In the genomic region with DNA sequence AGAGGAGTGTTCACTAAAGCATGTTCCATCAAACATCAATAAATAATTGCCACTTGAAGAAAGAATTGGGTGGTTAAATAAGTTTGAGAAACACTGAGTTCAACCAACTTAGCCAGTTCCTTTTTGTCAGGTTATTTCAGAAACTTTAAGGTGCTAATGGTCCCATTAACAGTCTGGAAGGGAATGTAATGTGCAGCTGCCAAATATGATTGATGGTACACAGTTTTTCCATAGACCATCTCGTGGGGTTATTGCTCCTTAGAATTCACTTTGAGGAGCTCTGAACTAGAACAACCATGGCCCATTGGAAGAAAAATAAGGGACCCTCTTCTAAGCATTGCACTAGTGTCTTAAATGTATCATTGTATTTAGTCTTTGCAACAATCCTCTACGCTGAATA, we compare ENCODE assay signal across 29 cellular contexts.
"Had no signal": no experiment of that assay in that cellular context is flagged by ENCODE, and none has a peak within 500 bp of the region (broad histone marks: within the 10 kb centered on the region; RNA-seq: fewer than 3 reads in every experiment).

No MANE protein-coding gene starts in this region.

- H3K4me1 Mint-ChIP-seq: stimulated activated effector memory CD8-positive, alpha-beta T cell treated with anti-CD3 and anti-CD28 coated beads, Interleukin-12 subunit alpha, Interleukin-12 subunit beta, amount 100 ng/mL, for 72 hours; stimulated activated memory B cell treated with anti-CD40 and anti-IgM and Interleukin-4, amounts not matched to agents 10 μg/mL and 1 μg/mL and 100 μg/mL, for 72 hours; stimulated activated naive B cell treated with anti-CD40 and anti-IgM and Interleukin-4, amounts not matched to agents 10 μg/mL and 1 μg/mL and 100 μg/mL, for 72 hours; stimulated activated naive CD8-positive, alpha-beta T cell treated with anti-CD3 and anti-CD28 coated beads, Interleukin-15, amount 100 ng/mL, for 72 hours had no signal

- H3K36me3 Mint-ChIP-seq: stimulated activated effector memory CD8-positive, alpha-beta T cell treated with anti-CD3 and anti-CD28 coated beads, Interleukin-12 subunit alpha, Interleukin-12 subunit beta, amount 100 ng/mL, for 72 hours; stimulated activated memory B cell treated with anti-CD40 and anti-IgM and Interleukin-4, amounts not matched to agents 10 μg/mL and 1 μg/mL and 100 μg/mL, for 72 hours; stimulated activated naive B cell treated with anti-CD40 and anti-IgM and Interleukin-4, amounts not matched to agents 10 μg/mL and 1 μg/mL and 100 μg/mL, for 72 hours had no signal

- FAIRE-seq: urothelium cell line had no signal

- H3K4me1 ChIP-seq: stomach, suprapubic skin, testis, thyroid gland, transverse colon, upper lobe of left lung, upper lobe of right lung, uterus had no signal

- H3K27me3 ChIP-seq: stomach, testis, thyroid gland, tibial artery, tibial nerve, transverse colon, upper lobe of left lung, upper lobe of right lung, uterus, vagina had no signal

- DNase-seq: stimulated activated CD4-positive, alpha-beta T cell treated with anti-CD3 and anti-CD28 coated beads, Interleukin-2, amount 100 ng/mL, for 48 hours; stimulated activated CD4-positive, alpha-beta T cell treated with anti-CD3 and anti-CD28 coated beads, Interleukin-4, amount 100 ng/mL, for 1 hour; stimulated activated CD4-positive, alpha-beta T cell treated with anti-CD3 and anti-CD28 coated beads, Interleukin-4, amount 100 ng/mL, for 24 hours; stimulated activated CD4-positive, alpha-beta T cell treated with anti-CD3 and anti-CD28 coated beads, Interleukin-4, amount 100 ng/mL, for 4 hours; stimulated activated CD8-positive, alpha-beta memory T cell treated with anti-CD3 and anti-CD28 coated beads, Interleukin-4, amount 100 ng/mL, for 48 hours; stimulated activated naive B cell treated with anti-CD40 and anti-IgM and Interleukin-4, amounts not matched to agents 10 μg/mL and 1 μg/mL and 100 μg/mL, for 72 hours; stimulated activated naive CD4-positive, alpha-beta T cell; stimulated activated naive CD4-positive, alpha-beta T cell treated with Interleukin-2 at 50 U/mL for 16 hours; stimulated activated naive CD8-positive, alpha-beta T cell treated with anti-CD3 and anti-CD28 coated beads, Interleukin-15, amount 100 ng/mL, for 72 hours; stimulated activated naive CD8-positive, alpha-beta T cell treated with anti-CD3 and anti-CD28 coated beads, Interleukin-15, Interleukin-2, amounts not matched to agents 100 U/mL and 50 U/mL, for 24 hours; stomach; substantia nigra; testis; thyroid gland; tibial artery; transverse colon; trophoblast cell; upper lobe of left lung; upper lobe of right lung; uterus had no signal

- ATAC-seq: stimulated activated effector memory CD8-positive, alpha-beta T cell treated with anti-CD3 and anti-CD28 coated beads, Interleukin-12 subunit alpha, Interleukin-12 subunit beta, amount 100 ng/mL, for 72 hours; stimulated activated memory B cell treated with anti-CD40 and anti-IgM and Interleukin-4, amounts not matched to agents 10 μg/mL and 1 μg/mL and 100 μg/mL, for 72 hours; stimulated activated naive B cell treated with anti-CD40 and anti-IgM and Interleukin-4, amounts not matched to agents 10 μg/mL and 1 μg/mL and 100 μg/mL, for 72 hours; stimulated activated naive CD8-positive, alpha-beta T cell treated with anti-CD3 and anti-CD28 coated beads, Interleukin-15, amount 100 ng/mL, for 72 hours; stimulated activated naive CD8-positive, alpha-beta T cell treated with anti-CD3 and anti-CD28 coated beads, Interleukin-15, Interleukin-2, amounts not matched to agents 100 U/mL and 50 U/mL, for 24 hours; upper lobe of right lung had no signal

- H3K27ac ChIP-seq: stomach, suprapubic skin, testis, thoracic aorta, thyroid gland, tibial nerve, transverse colon, upper lobe of left lung, upper lobe of right lung, uterus, vagina had no signal

- H3K4me3 ChIP-seq: stomach, suprapubic skin, testis, thoracic aorta, thyroid gland, tibial artery, tibial nerve, transverse colon, upper lobe of left lung, upper lobe of right lung, uterus, vagina had no signal

- H3K36me3 ChIP-seq: stomach, suprapubic skin, thoracic aorta, thyroid gland, tibial artery, transverse colon, upper lobe of left lung, upper lobe of right lung, uterus, vagina had no signal

- H3K27ac Mint-ChIP-seq: stimulated activated effector memory CD8-positive, alpha-beta T cell treated with anti-CD3 and anti-CD28 coated beads, Interleukin-12 subunit alpha, Interleukin-12 subunit beta, amount 100 ng/mL, for 72 hours; stimulated activated memory B cell treated with anti-CD40 and anti-IgM and Interleukin-4, amounts not matched to agents 10 μg/mL and 1 μg/mL and 100 μg/mL, for 72 hours; stimulated activated naive B cell treated with anti-CD40 and anti-IgM and Interleukin-4, amounts not matched to agents 10 μg/mL and 1 μg/mL and 100 μg/mL, for 72 hours; stimulated activated naive CD8-positive, alpha-beta T cell treated with anti-CD3 and anti-CD28 coated beads, Interleukin-15, amount 100 ng/mL, for 72 hours; stimulated activated naive CD8-positive, alpha-beta T cell treated with anti-CD3 and anti-CD28 coated beads, Interleukin-15, Interleukin-2, amounts not matched to agents 100 ng/mL and 50 ng/mL, for 24 hours; type B pancreatic cell had no signal

- H3K4me3 Mint-ChIP-seq: stimulated activated effector memory CD8-positive, alpha-beta T cell treated with anti-CD3 and anti-CD28 coated beads, Interleukin-12 subunit alpha, Interleukin-12 subunit beta, amount 100 ng/mL, for 72 hours; stimulated activated memory B cell treated with anti-CD40 and anti-IgM and Interleukin-4, amounts not matched to agents 10 μg/mL and 1 μg/mL and 100 μg/mL, for 72 hours; stimulated activated naive B cell treated with anti-CD40 and anti-IgM and Interleukin-4, amounts not matched to agents 10 μg/mL and 1 μg/mL and 100 μg/mL, for 72 hours; stimulated activated naive CD8-positive, alpha-beta T cell treated with anti-CD3 and anti-CD28 coated beads, Interleukin-15, amount 100 ng/mL, for 72 hours; stimulated activated naive CD8-positive, alpha-beta T cell treated with anti-CD3 and anti-CD28 coated beads, Interleukin-15, Interleukin-2, amounts not matched to agents 100 ng/mL and 50 ng/mL, for 24 hours; type B pancreatic cell had no signal

- H3K27me3 Mint-ChIP-seq: stimulated activated naive B cell treated with anti-CD40 and anti-IgM and Interleukin-4, amounts not matched to agents 10 μg/mL and 1 μg/mL and 100 μg/mL, for 72 hours; type B pancreatic cell had no signal

- H3K9me3 ChIP-seq: stomach, suprapubic skin, testis, thoracic aorta, thyroid gland, tibial artery, tibial nerve, transverse colon, upper lobe of left lung, upper lobe of right lung, uterus, vagina had no signal
